25 cellular contexts compared by ENCODE assay signal in the genomic region with DNA sequence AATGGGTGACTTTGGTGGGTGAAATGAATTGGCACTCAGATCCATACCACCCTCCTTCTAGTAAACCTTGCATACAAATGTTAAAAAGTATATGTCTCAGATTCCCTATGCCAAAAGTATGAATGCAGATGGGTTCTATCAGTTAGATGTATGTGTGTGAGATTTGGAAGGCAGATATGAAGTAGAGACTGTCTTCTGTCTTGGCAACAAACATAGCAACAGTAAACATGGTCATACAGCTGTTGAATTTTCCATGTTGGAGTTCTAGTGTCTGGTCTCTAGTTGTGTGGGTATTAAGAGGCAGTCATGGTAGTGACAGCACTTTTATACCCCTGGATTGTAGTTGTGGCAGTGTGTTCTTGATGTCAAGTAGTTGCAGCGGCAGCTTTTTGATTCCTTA.
DNase-seq lines count a peak whose midpoint lies in the region; ATAC-seq, FAIRE-seq and TF ChIP-seq lines count a peak whose summit lies in the region.
"Had no signal": no experiment of that assay in that cellular context is flagged by ENCODE, and none has a peak within 500 bp of the region (broad histone marks: within the 10 kb centered on the region; RNA-seq: fewer than 3 reads in every experiment).

No MANE protein-coding gene starts in this region.

- in situ Hi-C loops in K562 (cut with MboI) = no loop called here

- BruUV-seq in K562 (replicated peaks; lab: Mats Ljungman, UMichigan) = no TSS peak

- H3K79me2 ChIP-seq in K562 (ENCODE audit: control insufficient read depth, insufficient read depth, low read length) = no peaks in the 10 kb centered on the region
- H3K79me2 ChIP-seq in mesendoderm (ENCODE audit: control insufficient read depth, insufficient read depth, low read length) = no peaks in the 10 kb centered on the region

- no peak for TF ChIP-seq POLR2A in K562 (conservative IDR thresholded peaks at IDR 0.05)

- peak overlapping the region; percentile 60 for H3K56ac ChIP-seq in mesendoderm (ENCODE audit: low read length)

- intact Hi-C loops in K562 (cut with micrococcal nuclease) = no loop called here

- no peak for TF ChIP-seq RAD21 in K562 (CRISPR knock-in tag; conservative IDR thresholded peaks at IDR 0.05 in 1 of 2, IDR thresholded peaks at IDR 0.05 in 1 of 2)

- no peak overlapping the region for H4K8ac ChIP-seq in mesendoderm (ENCODE audit: low read depth, low read length)

- H3K4me3 ChIP-seq in K562 (no peak overlapping the region), mesendoderm (ENCODE audit: low read length) (no peak overlapping the region)
- H3K4me3 ChIP-seq: BLaER1, GM12878, GM23248 had no signal

- no peak overlapping the region for H3K9ac ChIP-seq in K562 (ENCODE audit: insufficient read depth in 1 of 2, low read depth in 2 of 2, low read length in 2 of 2)
- H3K9ac ChIP-seq in mesendoderm (ENCODE audit: low read length) = no peak overlapping the region
- H3K9ac ChIP-seq: BLaER1, GM23248 had no signal

- H3K9me3 Mint-ChIP-seq in type B pancreatic cell = peaks cover 18% of the 10 kb centered on the region

- 100% methylated on average over 1 of the region's 1 CpG for WGBS in K562 (ENCODE audit: insufficient coverage, low coverage, missing lambda C conversion rate)
- WGBS in mesendoderm (ENCODE audit: extremely low coverage, insufficient coverage, low lambda C conversion rate) = no CpG with 5 or more reads among the region's 1 CpG

- no peak overlapping the region for H3K18ac ChIP-seq in mesendoderm (ENCODE audit: low read length)

- peaks cover 52% of the 10 kb centered on the region for H3K27me3 Mint-ChIP-seq in type B pancreatic cell

- H2BK15ac ChIP-seq in mesendoderm (replicated peaks; ENCODE audit: low read depth) = no peak overlapping the region

- peaks cover 20 to 21% of the 10 kb centered on the region in 2 experiments; a peak in 4 of 5 replicates for H3K4me1 ChIP-seq in K562 (replicated peaks in 1 of 2; ENCODE audit: control insufficient read depth in 2 of 2, insufficient read depth in 2 of 2, low read length in 2 of 2)
- peaks cover 4% of the 10 kb centered on the region for H3K4me1 ChIP-seq in mesendoderm (ENCODE audit: control insufficient read depth, low read depth, low read length)
- H3K4me1 ChIP-seq: BLaER1 had no signal

- peak overlapping the region; percentile 4 for H3K23ac ChIP-seq in mesendoderm (ENCODE audit: low read length)

- FAIRE-seq in K562 (lab: Jason Lieb, UNC) = peak; percentile 29
- FAIRE-seq: A204.1, D721Med, GM12878, GM19239, H1 had no signal

- H3K4me2 ChIP-seq in K562 (ENCODE audit: insufficient read depth, low read length) (no peak overlapping the region), mesendoderm (ENCODE audit: low read length) (no peak overlapping the region)
- H3K4me2 ChIP-seq: BLaER1 had no signal

- CTCF ChIA-PET in K562 (lab: Yijun Ruan, JAX; ENCODE audit: low intra/inter-chr PET ratio) = no interaction called here

- POLR2A ChIA-PET in K562 (lab: Yijun Ruan, JAX) = interaction anchor here (0.9 to 1.6 kb wide), 3 partner anchors 8 to 136 kb away, joined by 3 to 9 read pairs (median 4); no protein-coding TSS in a partner anchor

- H3K27me3 ChIP-seq in K562 (ENCODE audit: control insufficient read depth in 2 of 2, insufficient read depth in 2 of 2, low read length in 2 of 2) (no peaks in the 10 kb centered on the region), mesendoderm (ENCODE audit: insufficient read depth, low read length, poor library complexity) (no peaks in the 10 kb centered on the region)
- H3K27me3 ChIP-seq: BLaER1 had no signal

- H3K36me3 ChIP-seq in K562 (ENCODE audit: control insufficient read depth, insufficient read depth, low read length) (no peaks in the 10 kb centered on the region), mesendoderm (ENCODE audit: control insufficient read depth, insufficient read depth, low read length) (no peaks in the 10 kb centered on the region)
- H3K36me3 ChIP-seq: BLaER1 had no signal

- no peak for TF ChIP-seq EP300 in K562 (IDR thresholded peaks at IDR 0.05; ENCODE audit: low read length)

- H2BK120ac ChIP-seq in mesendoderm (ENCODE audit: low read depth, low read length) = no peak overlapping the region

- H4K20me1 ChIP-seq in K562 (replicated peaks; ENCODE audit: control insufficient read depth, insufficient read depth, low read length) = no peaks in the 10 kb centered on the region
- H4K20me1 ChIP-seq: BLaER1 had no signal

- no peaks in the 10 kb centered on the region for H3K4me1 Mint-ChIP-seq in type B pancreatic cell (ENCODE audit: unreplicated experiment)
- H3K4me1 Mint-ChIP-seq: B cell; CD4-positive, CD25-positive, alpha-beta regulatory T cell had no signal

- no peak overlapping the region for H3K27ac Mint-ChIP-seq in type B pancreatic cell
- H3K27ac Mint-ChIP-seq: B cell; CD4-positive, CD25-positive, alpha-beta regulatory T cell; CD8-positive, alpha-beta T cell had no signal

- H3K27ac ChIP-seq in K562 (ENCODE audit: extremely low read depth, low read depth, low read length) = no peak overlapping the region
- H3K27ac ChIP-seq in mesendoderm (ENCODE audit: low read depth, low read length) = peak overlapping the region; percentile 68
- H3K27ac ChIP-seq: 22Rv1, BLaER1, C4-2B, GM23248 had no signal

- H3K4ac ChIP-seq in mesendoderm (ENCODE audit: low read depth, low read length) = peak overlapping the region; percentile 18

- H3K9me1 ChIP-seq in K562 (ENCODE audit: control insufficient read depth, insufficient read depth, low read length) = no peaks in the 10 kb centered on the region

- H2BK5ac ChIP-seq in mesendoderm (ENCODE audit: low read length) = peak overlapping the region; percentile 74

- no peak overlapping the region for H3K4me3 Mint-ChIP-seq in type B pancreatic cell
- H3K4me3 Mint-ChIP-seq: B cell; CD4-positive, CD25-positive, alpha-beta regulatory T cell; CD8-positive, alpha-beta T cell had no signal

- H4K5ac ChIP-seq in mesendoderm (ENCODE audit: low read length) = no peak overlapping the region

- DNase-seq in DMS53 (lab: John Stamatoyannopoulos, UW) (peak; percentile 48), DMS53 treated with DMSO at 0.1 percent for 48 hours (lab: John Stamatoyannopoulos, UW; ENCODE audit: unreplicated experiment) (no peak), K562 (ENCODE audit: extremely low read depth in 1 of 4, low spot score in 3 of 4) (no peak), mesendoderm (peak; percentile 71), type B pancreatic cell (ENCODE audit: extremely low spot score, unreplicated experiment) (peak; percentile 1), SIG-M5 treated with dmso at 0.1 percent for 504 hours (lab: John Stamatoyannopoulos, UW; ENCODE audit: unreplicated experiment) (no peak), DMS79 treated with DMSO at 0.1 percent for 48 hours (lab: John Stamatoyannopoulos, UW) (no peak)
- DNase-seq in stimulated activated naive CD8-positive, alpha-beta T cell treated with anti-CD3 and anti-CD28 coated beads, Interleukin-15, Interleukin-2, amounts not matched to agents 100 U/mL and 50 U/mL, for 24 hours = no peak
- DNase-seq: CD4-positive, CD25-positive, alpha-beta regulatory T cell; DMS 273 treated with DMSO at 0.1 percent for 48 hours; EL; GDM1; GM23248; H7; HCEC 1CT had no signal

- TF ChIP-seq CTCF in K562 (IDR thresholded peaks at IDR 0.05 in 2 of 3, conservative IDR thresholded peaks at IDR 0.05 in 1 of 3; ENCODE audit: insufficient read depth in 2 of 3, low read depth in 1 of 3, low read length in 3 of 3) (no peak), type B pancreatic cell (conservative IDR thresholded peaks at IDR 0.05) (no peak)

- peaks cover 7% of the 10 kb centered on the region for H3K9me3 ChIP-seq in K562 (replicated peaks; ENCODE audit: control insufficient read depth, insufficient read depth, low read depth, low read length)

- no peaks in the 10 kb centered on the region for H3K36me3 Mint-ChIP-seq in type B pancreatic cell
- H3K36me3 Mint-ChIP-seq: CD4-positive, CD25-positive, alpha-beta regulatory T cell; CD8-positive, alpha-beta T cell had no signal

- H2AFZ ChIP-seq in K562 (ENCODE audit: low read depth, low read length) = no peak overlapping the region
- H2AFZ ChIP-seq: GM23248 had no signal

- H3K79me1 ChIP-seq in mesendoderm (ENCODE audit: low read length) = no peaks in the 10 kb centered on the region

- no peak overlapping the region for H2AK5ac ChIP-seq in mesendoderm (ENCODE audit: low read length)

- ATAC-seq in K562 = no peak
- no peak for ATAC-seq in stimulated activated naive CD8-positive, alpha-beta T cell treated with anti-CD3 and anti-CD28 coated beads, Interleukin-15, Interleukin-2, amounts not matched to agents 100 U/mL and 50 U/mL, for 24 hours
- ATAC-seq: CD8-positive, alpha-beta T cell; GM12878 had no signal

TF ChIP-seq in K562, 482 proteins besides CTCF, POLR2A, EP300 and RAD21:
- TF ChIP-seq FOXJ2 (tag; IDR thresholded peaks at IDR 0.05) (peak; percentile 97), BRCA1 (IDR thresholded peaks at IDR 0.05) (no peak), BRCA1 (CRISPR knock-in tag; IDR thresholded peaks at IDR 0.05) (no peak), RFX1 (IDR thresholded peaks at IDR 0.05) (peak; percentile 54)

Comparison
In these comparisons a context has a peak if more than half of its experiments do, and no peak if none do; other contexts are left out.
1. DNase-seq: peak in DMS53 (single experiment), mesendoderm (single experiment) and type B pancreatic cell (single experiment); none in DMS53 treated with DMSO at 0.1 percent for 48 hours (single experiment), K562 (0 of 4), stimulated activated naive CD8-positive, alpha-beta T cell treated with anti-CD3 and anti-CD28 coated beads, Interleukin-15, Interleukin-2, amounts not matched to agents 100 U/mL and 50 U/mL, for 24 hours (single experiment), SIG-M5 treated with dmso at 0.1 percent for 504 hours (single experiment) and DMS79 treated with DMSO at 0.1 percent for 48 hours (single experiment).